Comparison of ENCODE assay signal across 23 cellular contexts in genomic region chr3:140177943-140178342, GRCh38.
DNase-seq lines count a peak whose midpoint lies in the region; ATAC-seq and TF ChIP-seq lines count a peak whose summit lies in the region.
"Had no signal": no experiment of that assay in that cellular context is flagged by ENCODE, and none has a peak within 500 bp of the region (broad histone marks: within the 10 kb centered on the region; RNA-seq: fewer than 3 reads in every experiment).

No MANE protein-coding gene starts in this region.

- ATAC-seq in GM19324 (IDR thresholded peaks at IDR 0.05; ENCODE audit: low FRiP score, unreplicated experiment) (peak; percentile 48), GM21619 (IDR thresholded peaks at IDR 0.05; ENCODE audit: unreplicated experiment) (peak; percentile 56), HG03565 (IDR thresholded peaks at IDR 0.05; ENCODE audit: unreplicated experiment) (peak; percentile 60)
- ATAC-seq: activated CD4-positive, alpha-beta T cell treated with anti-CD3 and anti-CD28 coated beads for 36 hours; left colon; T-helper 17 cell had no signal

- no peaks in the 10 kb centered on the region for H3K4me1 ChIP-seq in smooth muscle cell (ENCODE audit: low read depth)
- H3K4me1 ChIP-seq: testis had no signal

- no peak for DNase-seq in smooth muscle cell (lab: John Stamatoyannopoulos, UW; ENCODE audit: unreplicated experiment)
- no peak for DNase-seq in erythroblast (lab: John Stamatoyannopoulos, UW)
- DNase-seq in GM19240 (ENCODE audit: insufficient read length, low spot score): no peak
- no peak for DNase-seq in NCI-H2227 treated with DMSO at 0.1 percent for 48 hours (lab: John Stamatoyannopoulos, UW)
- DNase-seq: activated CD4-positive, alpha-beta T cell treated with anti-CD3 and anti-CD28 coated beads for 36 hours; AML-193; anterior cingulate cortex; caudate nucleus; CD8-positive, alpha-beta memory T cell; dermis blood vessel endothelial cell; DMS153; GF-D8; left colon; NCI-H1105 treated with DMSO at 0.1 percent for 48 hours; NCI-H2029 treated with DMSO at 0.1 percent for 48 hours; occipital lobe; stimulated activated CD4-positive, alpha-beta T cell treated with anti-CD3 and anti-CD28 coated beads, Interleukin-2, amount 100 ng/mL, for 48 hours; stimulated activated naive CD4-positive, alpha-beta T cell; T-helper 17 cell; testis had no signal

- TF ChIP-seq CTCF in smooth muscle cell (IDR thresholded peaks at IDR 0.05; ENCODE audit: borderline replicate concordance, insufficient read depth, poor library complexity, severe bottlenecking): no peak

- 71% methylated on average over 3 of the region's 3 CpGs for WGBS in smooth muscle cell (ENCODE audit: low lambda C conversion rate)

- no peaks in the 10 kb centered on the region for H3K36me3 ChIP-seq in smooth muscle cell (ENCODE audit: low read depth)

- H3K9ac ChIP-seq in smooth muscle cell (ENCODE audit: low read depth): no peak overlapping the region

- H3K4me3 ChIP-seq in smooth muscle cell: no peak overlapping the region
- H3K4me3 ChIP-seq: testis had no signal

- no peaks in the 10 kb centered on the region for H3K9me3 ChIP-seq in smooth muscle cell (replicated peaks; ENCODE audit: low read depth)
- H3K9me3 ChIP-seq: testis had no signal

- H3K27ac ChIP-seq in smooth muscle cell (ENCODE audit: low read depth): peak overlapping the region; percentile 75
- H3K27ac ChIP-seq: testis had no signal

- TF ChIP-seq POLR2A in erythroblast (IDR thresholded peaks at IDR 0.05; ENCODE audit: low read length): no peak

- no peak overlapping the region for H2AFZ ChIP-seq in smooth muscle cell (ENCODE audit: low read depth)

- H4K20me1 ChIP-seq in smooth muscle cell (ENCODE audit: low read depth): no peaks in the 10 kb centered on the region

- H3K4me2 ChIP-seq in smooth muscle cell: peak overlapping the region; percentile 43

- H3K79me2 ChIP-seq in smooth muscle cell (ENCODE audit: low read depth): no peaks in the 10 kb centered on the region

- H3K27me3 ChIP-seq in smooth muscle cell (ENCODE audit: low read depth): no peaks in the 10 kb centered on the region
- H3K27me3 ChIP-seq: testis had no signal

- no peaks in the 10 kb centered on the region for H3F3A ChIP-seq in smooth muscle cell (ENCODE audit: low read depth)
